Comparison of ENCODE assay signal across 8 cellular contexts in genomic region chr6:73519943-73520687, GRCh38. TPM values are rescaled to one million over a fixed set of nuclear protein-coding genes. Genes with fewer than 3 reads are reported as not detected.
DNase-seq lines count a peak whose midpoint lies in the region; ATAC-seq, FAIRE-seq and TF ChIP-seq lines count a peak whose summit lies in the region.

No MANE protein-coding gene starts in this region.

- peak overlapping the region; percentile 99 for H3K27ac ChIP-seq in HUES64 (ENCODE audit: low read depth, low read length)
- peak overlapping the region; percentile 94 to 99 (median 98) for H3K27ac ChIP-seq in pancreas
- H3K27ac ChIP-seq in thoracic aorta = peak overlapping the region; percentile 98 to 100

- under 1% methylated on average over 52 of the region's 55 CpGs for WGBS in HUES64
- 0% methylated on average over 48 to 55 of the region's 55 CpGs for WGBS in pancreas, 2 donors

- POLR2A ChIA-PET in activated naive CD8-positive, alpha-beta T cell treated with anti-CD3 and anti-CD28 coated beads, Interleukin-2, amount 10 ng/mL, durations not matched to agents 7 days and 5 days (lab: Charles Lee) = interaction anchor here (0.5 to 7.9 kb wide), 30 partner anchors 10 to 897 kb away, joined by 3 to 145 read pairs (median 4); partner anchors contain the start of genes CGAS, MTO1 and SLC17A5

- H3K9me3 Mint-ChIP-seq in activated naive CD8-positive, alpha-beta T cell treated with anti-CD3 and anti-CD28 coated beads, Interleukin-2, amount 10 ng/mL, durations not matched to agents 7 days and 5 days = no peaks in the 10 kb centered on the region

- peaks cover 52% of the 10 kb centered on the region for H3K4me1 Mint-ChIP-seq in activated naive CD8-positive, alpha-beta T cell treated with anti-CD3 and anti-CD28 coated beads, Interleukin-2, amount 10 ng/mL, durations not matched to agents 7 days and 5 days

- DNase-seq in Daoy (ENCODE audit: low read depth) (peak; percentile 85), SW 1271 (lab: John Stamatoyannopoulos, UW) (peak; percentile 40 to 74), Right ventricle myocardium superior (peak; percentile 83), pancreas (peak; percentile 64 to 89 (median 81)), thoracic aorta (ENCODE audit: low spot score) (peak; percentile 53)
- DNase-seq in activated naive CD8-positive, alpha-beta T cell treated with anti-CD3 and anti-CD28 coated beads, Interleukin-2, amount 10 ng/mL, durations not matched to agents 7 days and 5 days = peak; percentile 83

- H3K4me1 ChIP-seq in HUES64 (ENCODE audit: insufficient read depth, low read length) (peaks cover 7% of the 10 kb centered on the region; the same call in 1 of the 2 replicates), pancreas (peaks cover 9 to 29% (median 15%) of the 10 kb centered on the region in 3 donors), thoracic aorta (ENCODE audit: control insufficient read depth in 1 of 2, low read depth in 2 of 2) (peaks cover 39 to 65% of the 10 kb centered on the region in 2 donors)

- no peak for TF ChIP-seq CTCF in pancreas (IDR thresholded peaks at IDR 0.05)
- TF ChIP-seq CTCF in thoracic aorta (IDR thresholded peaks at IDR 0.05) = no peak

- H3K27me3 ChIP-seq in HUES64 (ENCODE audit: insufficient read depth, low read length) = no peaks in the 10 kb centered on the region
- no peaks in the 10 kb centered on the region for H3K27me3 ChIP-seq in pancreas
- H3K27me3 ChIP-seq in thoracic aorta (replicated peaks; ENCODE audit: insufficient read depth) = no peaks in the 10 kb centered on the region

- H3K36me3 Mint-ChIP-seq in activated naive CD8-positive, alpha-beta T cell treated with anti-CD3 and anti-CD28 coated beads, Interleukin-2, amount 10 ng/mL, durations not matched to agents 7 days and 5 days = peaks cover 43% of the 10 kb centered on the region

- no peaks in the 10 kb centered on the region for H3K27me3 Mint-ChIP-seq in activated naive CD8-positive, alpha-beta T cell treated with anti-CD3 and anti-CD28 coated beads, Interleukin-2, amount 10 ng/mL, durations not matched to agents 7 days and 5 days

- peak overlapping the region; percentile 100 for H3K9ac ChIP-seq in HUES64 (ENCODE audit: low read depth, low read length)

- H3K4me3 ChIP-seq in HUES64 (ENCODE audit: low read length) (peak overlapping the region; percentile 95), pancreas (peak overlapping the region; percentile 64 to 85 (median 73)), thoracic aorta (peak overlapping the region; percentile 80)

- no peaks in the 10 kb centered on the region for H3K9me3 ChIP-seq in HUES64 (ENCODE audit: insufficient read depth, low read depth, low read length)
- H3K9me3 ChIP-seq in pancreas = no peaks in the 10 kb centered on the region
- H3K9me3 ChIP-seq in thoracic aorta = no peaks in the 10 kb centered on the region

- H3K4me3 Mint-ChIP-seq in activated naive CD8-positive, alpha-beta T cell treated with anti-CD3 and anti-CD28 coated beads, Interleukin-2, amount 10 ng/mL, durations not matched to agents 7 days and 5 days = peak overlapping the region; percentile 94

- FAIRE-seq in pancreas (lab: Jason Lieb, UNC) = no peak

- peak overlapping the region; percentile 95 for H3K27ac Mint-ChIP-seq in activated naive CD8-positive, alpha-beta T cell treated with anti-CD3 and anti-CD28 coated beads, Interleukin-2, amount 10 ng/mL, durations not matched to agents 7 days and 5 days

- intact Hi-C loops in Right ventricle myocardium superior (cut with DNase I) (loop anchor here (10.0 kb wide), 2 partner anchors 65 to 215 kb away; no protein-coding TSS in a partner anchor), pancreas (cut with DNase I) (loop anchor here in 1 of 3 donors (5.0 to 10.0 kb wide), 2 partner anchors 65 to 92 kb away; no protein-coding TSS in a partner anchor)

- peaks cover 55% of the 10 kb centered on the region for H3K36me3 ChIP-seq in HUES64 (ENCODE audit: insufficient read depth, low read length)
- H3K36me3 ChIP-seq in pancreas = peaks cover 5 to 33% (median 11%) of the 10 kb centered on the region in 3 donors
- H3K36me3 ChIP-seq in thoracic aorta = peaks cover 22% of the 10 kb centered on the region

- ATAC-seq in activated naive CD8-positive, alpha-beta T cell treated with anti-CD3 and anti-CD28 coated beads, Interleukin-2, amount 10 ng/mL, durations not matched to agents 7 days and 5 days (ENCODE audit: low read depth) = peak; percentile 23
- ATAC-seq in Right ventricle myocardium superior (ENCODE audit: poor library complexity) (peak; percentile 65), pancreas (peak; percentile 25 to 52 (median 38)), thoracic aorta (ENCODE audit: insufficient number of reproducible peaks, low FRiP score, low read depth) (peak; percentile 42), HG03196 (IDR thresholded peaks at IDR 0.05; ENCODE audit: unreplicated experiment) (no peak)

RNA-seq across cellular contexts. Expression of gene EEF1A1, which starts 0.7 kb away (rescaled TPM):
- total RNA-seq in Daoy (2014; rRNA removed; shearing (Covaris generic)) = 13,896 and 16,278 TPM in 2 replicates
- polyA plus RNA-seq in HUES64 (2013, experiment 1 of 2) = 7,340 TPM
- 8,038 TPM for polyA plus RNA-seq in HUES64 (2013, experiment 2 of 2)
- 1,000 to 10,000 TPM; 8,804 to 9,235 TPM for total RNA-seq in activated naive CD8-positive, alpha-beta T cell treated with anti-CD3 and anti-CD28 coated beads, Interleukin-2, amount 10 ng/mL, durations not matched to agents 7 days and 5 days
- total RNA-seq in Right ventricle myocardium superior (1,362 TPM), pancreas (over 10,000 TPM in 1 of 6 donors, 1,000 to 10,000 TPM in 5; 5,266 to 10,343 (median 8,842) TPM), thoracic aorta (1,000 to 10,000 TPM; 5,082 to 6,539 TPM)
- 1,000 to 10,000 TPM; 5,006 to 5,774 TPM for polyA plus RNA-seq in pancreas

RNA-seq across cellular contexts. Expression of gene MTO1, which starts 58.6 kb away (rescaled TPM):
- 42.0 and 44.0 TPM in 2 replicates for total RNA-seq in Daoy (2014; rRNA removed; shearing (Covaris generic))
- 27.8 TPM for polyA plus RNA-seq in HUES64 (2013, experiment 1 of 2)
- 24.0 TPM for polyA plus RNA-seq in HUES64 (2013, experiment 2 of 2)
- 10 to 100 TPM; 65.4 to 70.4 TPM for total RNA-seq in activated naive CD8-positive, alpha-beta T cell treated with anti-CD3 and anti-CD28 coated beads, Interleukin-2, amount 10 ng/mL, durations not matched to agents 7 days and 5 days
- total RNA-seq in Right ventricle myocardium superior = 24.9 TPM
- 10 to 100 TPM in 4 of 6 donors, 1 to 10 TPM in 2; 8.9 to 14.7 (median 10.6) TPM for total RNA-seq in pancreas
- 10 to 100 TPM in 1 of 2 donors, 1 to 10 TPM in 1; 8.8 to 11.4 TPM for polyA plus RNA-seq in pancreas
- total RNA-seq in thoracic aorta = 10 to 100 TPM; 14.2 to 25.3 TPM
